In genomic region chr7:157204134-157204533, GRCh38 we compare ENCODE assay signal across 30 cellular contexts.
"Had no signal": no experiment of that assay in that cellular context is flagged by ENCODE, and none has a peak within 500 bp of the region (broad histone marks: within the 10 kb centered on the region; RNA-seq: fewer than 3 reads in every experiment).

No MANE protein-coding gene starts in this region.

- ATAC-seq: activated CD4-positive, alpha-beta T cell treated with anti-CD3 and anti-CD28 coated beads for 36 hours; activated CD8-positive, alpha-beta memory T cell treated with anti-CD3 and anti-CD28 coated beads, Interleukin-2, amount 10 ng/mL, durations not matched to agents 7 days and 5 days; activated CD8-positive, alpha-beta T cell treated with anti-CD3 and anti-CD28 coated beads, Interleukin-2, amount 10 ng/mL, durations not matched to agents 7 days and 5 days; activated naive CD8-positive, alpha-beta T cell treated with anti-CD3 and anti-CD28 coated beads, Interleukin-2, amount 50 U/mL, for 24 hours; activated T-helper 17 cell treated with anti-CD3 and anti-CD28 coated beads, Interleukin-2, amount 50 U/mL, for 72 hours; body of pancreas; esophagus mucosa; gastroesophageal sphincter; heart right ventricle; T-helper 17 cell had no signal

- DNase-seq: activated CD4-positive, alpha-beta memory T cell treated with anti-CD3 and anti-CD28 coated beads for 36 hours; activated CD4-positive, alpha-beta T cell treated with anti-CD3 and anti-CD28 coated beads for 36 hours; activated CD4-positive, alpha-beta T cell treated with anti-CD3 and anti-CD28 coated beads, Interleukin-2, amount 10 ng/mL, durations not matched to agents 24 days and 14 days; activated CD4-positive, CD25-positive, alpha-beta regulatory T cell; activated CD4-positive, CD25-positive, alpha-beta regulatory T cell treated with anti-CD3 and anti-CD28 coated beads, Interleukin-2, amount 50 U/mL, for 72 hours; activated CD8-positive, alpha-beta memory T cell treated with anti-CD3 and anti-CD28 coated beads, Interleukin-2, amount 10 ng/mL, durations not matched to agents 7 days and 5 days; activated CD8-positive, alpha-beta memory T cell treated with anti-CD3 and anti-CD28 coated beads, Interleukin-2, amount 50 U/mL, for 4 hours; activated CD8-positive, alpha-beta T cell treated with anti-CD3 and anti-CD28 coated beads, Interleukin-2, amount 10 ng/mL, durations not matched to agents 7 days and 5 days; activated effector memory CD4-positive, alpha-beta T cell treated with anti-CD3 and anti-CD28 coated beads, Interleukin-2, amount 50 U/mL, for 16 hours; activated naive CD4-positive, alpha-beta T cell treated with anti-CD3 and anti-CD28 coated beads for 36 hours; activated naive CD8-positive, alpha-beta T cell treated with anti-CD3 and anti-CD28 coated beads for 36 hours; activated naive CD8-positive, alpha-beta T cell treated with anti-CD3 and anti-CD28 coated beads, Interleukin-2, amount 50 U/mL, for 24 hours; activated T-cell treated with anti-CD3 and anti-CD28 coated beads, Interleukin-2, amount 50 U/mL, for 1 hour; adrenal gland; amygdala; aorta; body of pancreas; caudate nucleus; cerebellar nuclear complex; colonic mucosa; dorsolateral prefrontal cortex; effector memory CD4-positive, alpha-beta T cell; endodermal cell; foreskin melanocyte; heart right ventricle; T-helper 17 cell; T1000 had no signal
